11 cellular contexts compared by ENCODE assay signal in the genomic region with DNA sequence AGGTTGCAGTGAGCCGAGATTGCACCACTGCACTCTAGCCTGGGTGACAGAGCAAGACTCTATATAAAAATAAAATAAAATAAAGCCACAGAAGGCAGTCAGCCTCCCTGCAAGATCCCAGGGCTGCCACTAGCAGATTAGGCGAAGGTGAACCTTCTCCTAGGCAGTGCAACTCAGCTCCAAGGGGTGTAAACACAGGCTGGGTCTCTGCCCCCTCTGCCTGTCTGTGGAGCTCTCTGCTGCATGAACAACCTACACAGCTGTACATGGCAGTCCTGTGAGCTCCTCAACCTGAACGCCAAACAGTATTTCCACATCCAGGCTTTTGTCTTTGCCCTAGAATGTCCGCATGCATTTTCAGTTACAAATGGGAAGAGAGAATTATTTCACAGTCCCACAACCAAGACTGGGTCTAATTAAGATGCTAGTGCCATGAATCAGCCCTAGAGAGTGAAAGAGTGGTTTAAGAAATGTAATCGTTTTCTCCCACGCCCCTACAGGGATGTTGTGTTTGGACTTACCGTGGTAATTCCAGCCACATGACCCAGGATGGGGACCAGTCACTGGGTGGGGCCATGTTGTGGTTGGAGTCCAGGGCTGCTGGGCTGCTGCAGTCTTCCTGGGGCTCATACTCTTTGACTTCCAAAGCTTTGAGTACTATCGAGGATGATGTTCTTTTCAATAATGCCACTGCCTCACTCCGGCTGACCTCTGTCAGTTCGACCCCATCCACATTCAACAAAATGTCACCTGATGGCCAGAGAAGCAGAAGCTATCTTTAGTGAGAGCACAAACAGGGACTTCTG.
DNase-seq lines count a peak whose midpoint lies in the region; ATAC-seq and TF ChIP-seq lines count a peak whose summit lies in the region.
"Had no signal": no experiment of that assay in that cellular context is flagged by ENCODE, and none has a peak within 500 bp of the region (broad histone marks: within the 10 kb centered on the region; RNA-seq: fewer than 3 reads in every experiment).

No MANE protein-coding gene starts in this region.

- H2AK9ac ChIP-seq in IMR-90 (replicated peaks; ENCODE audit: low read depth, low read length, poor library complexity): peak overlapping the region; percentile 47

- H3K27me3 ChIP-seq in IMR-90 (ENCODE audit: control insufficient read depth, insufficient read depth, low read length) (no peaks in the 10 kb centered on the region), left lung (no peaks in the 10 kb centered on the region)

- no peaks in the 10 kb centered on the region for H4K20me1 ChIP-seq in IMR-90 (ENCODE audit: insufficient read depth, low read length)

- H4K8ac ChIP-seq in IMR-90 (ENCODE audit: low read depth in 2 of 2, low read length in 2 of 2): peak overlapping the region; percentile 38 to 79

- H3K9ac ChIP-seq in IMR-90 (ENCODE audit: low read depth, low read length): peak overlapping the region; percentile 50

- WGBS in IMR-90 (ENCODE audit: extremely low coverage in 2 of 2, insufficient read length in 1 of 2), 2 experiments: 100% methylated on average over 1 of the region's 10 CpGs; no CpG with 5 or more reads in 1 of the 2 experiments

- peak overlapping the region; percentile 95 for H3K23ac ChIP-seq in IMR-90 (ENCODE audit: low read depth, low read length)

- peaks cover 7% of the 10 kb centered on the region; the same call in 1 of the 2 replicates for H3K9me1 ChIP-seq in IMR-90 (ENCODE audit: insufficient read depth, low read length)

- peak overlapping the region; percentile 73; the same call in 1 of the 2 replicates for H3K56ac ChIP-seq in IMR-90 (ENCODE audit: extremely low read depth, insufficient read depth, low read length)

- H3K36me3 ChIP-seq in IMR-90 (ENCODE audit: control insufficient read depth, insufficient read depth, low read length): no peaks in the 10 kb centered on the region
- no peaks in the 10 kb centered on the region for H3K36me3 ChIP-seq in left lung

- POLR2A ChIA-PET in IMR-90 (lab: Charles Lee; ENCODE audit: unreplicated experiment): interaction anchor here (1.0 kb wide), 1 partner anchor 117 kb away, joined by 4 read pairs; no protein-coding TSS in a partner anchor

- peak overlapping the region; percentile 62 for H3K4me2 ChIP-seq in IMR-90 (ENCODE audit: low read depth, low read length)
- H3K4me2 ChIP-seq: PC-9 had no signal

- H3K79me1 ChIP-seq in IMR-90 (ENCODE audit: low read depth in 1 of 2, low read length in 2 of 2): no peaks in the 10 kb centered on the region

- in situ Hi-C loops in IMR-90 (cut with MboI; ENCODE audit: low sequenced_read_pairs): no loop called here

- peak overlapping the region; percentile 82 for H2AFZ ChIP-seq in IMR-90 (replicated peaks; ENCODE audit: low read length, poor library complexity)
- H2AFZ ChIP-seq: PC-9 had no signal

- H2BK15ac ChIP-seq in IMR-90 (ENCODE audit: low read depth, low read length): peak overlapping the region; percentile 71; the same call in 2 of the 3 replicates

- peak; percentile 87 for ATAC-seq in IMR-90 (ENCODE audit: low read depth)
- peak; percentile 65 for ATAC-seq in left lung
- no peak for ATAC-seq in HG03108 (IDR thresholded peaks at IDR 0.05; ENCODE audit: unreplicated experiment)
- no peak for ATAC-seq in GM18517 (IDR thresholded peaks at IDR 0.05; ENCODE audit: unreplicated experiment)

- peak overlapping the region; percentile 98 for H2BK120ac ChIP-seq in IMR-90 (ENCODE audit: low read depth, low read length)

- H3K27ac ChIP-seq in IMR-90 (ENCODE audit: insufficient read depth, low read length) (peak overlapping the region; percentile 93), left lung (no peak overlapping the region)
- H3K27ac ChIP-seq: PC-9 had no signal

- no peak for TF ChIP-seq CTCF in IMR-90 (conservative IDR thresholded peaks at IDR 0.05; ENCODE audit: low read depth, low read length)
- TF ChIP-seq CTCF in cardiac fibroblast (IDR thresholded peaks at IDR 0.05; ENCODE audit: low read depth, low read length): no peak
- no peak for TF ChIP-seq CTCF in left lung (IDR thresholded peaks at IDR 0.05)

- dilution Hi-C loops in IMR-90 (cut with HindIII; ENCODE audit: low sequenced_read_pairs, unreplicated experiment): no loop called here

- H2AK5ac ChIP-seq in IMR-90 (ENCODE audit: low read depth, low read length): peak overlapping the region; percentile 73

- peak; percentile 81 for DNase-seq in AG08396 (ENCODE audit: low spot score)
- DNase-seq in IMR-90: peak; percentile 98
- DNase-seq in cardiac fibroblast (ENCODE audit: low read depth in 2 of 2): peak; percentile 86 to 97
- DNase-seq in left lung: no peak
- no peak for DNase-seq in DMS114 treated with DMSO at 0.1 percent for 48 hours (lab: John Stamatoyannopoulos, UW; ENCODE audit: unreplicated experiment)
- DNase-seq in activated CD4-positive, CD25-positive, alpha-beta regulatory T cell treated with anti-CD3 and anti-CD28 coated beads, Interleukin-2, amount 50 U/mL, for 72 hours: no peak
- DNase-seq: CD4-positive, CD25-positive, alpha-beta regulatory T cell; PC-9; stimulated activated CD4-positive, alpha-beta T cell treated with anti-CD3 and anti-CD28 coated beads, Interleukin-2, amount 100 ng/mL, for 48 hours had no signal

- H3K4me1 ChIP-seq in IMR-90 (ENCODE audit: control insufficient read depth, insufficient read depth, low read length) (peaks cover 20% of the 10 kb centered on the region), left lung (no peaks in the 10 kb centered on the region)

- H4K5ac ChIP-seq in IMR-90 (ENCODE audit: low read depth, low read length): peak overlapping the region; percentile 92

- no peak for TF ChIP-seq RAD21 in IMR-90 (IDR thresholded peaks at IDR 0.05; ENCODE audit: low read length)

- H3K4ac ChIP-seq in IMR-90 (ENCODE audit: low read depth, low read length): peak overlapping the region; percentile 98

- no peak for TF ChIP-seq POLR2A in IMR-90 (IDR thresholded peaks at IDR 0.05; ENCODE audit: low read depth, low read length)

- H3K18ac ChIP-seq in IMR-90 (ENCODE audit: low read depth, low read length): peak overlapping the region; percentile 92

- BruUV-seq in IMR-90 (replicated peaks; lab: Mats Ljungman, UMichigan): no TSS peak

- intact Hi-C loops in IMR-90 (cut with micrococcal nuclease) (loop anchor here (5.0 kb wide), 5 partner anchors 101 to 751 kb away; a partner anchor contains a TSS), left lung (cut with DNase I) (no loop called here)

- H2BK20ac ChIP-seq in IMR-90 (ENCODE audit: low read depth, low read length): peak overlapping the region; percentile 98

- peak overlapping the region; percentile 95 for H3K14ac ChIP-seq in IMR-90 (replicated peaks; ENCODE audit: low read depth, low read length)

- CTCF ChIA-PET in IMR-90 (lab: Yijun Ruan, JAX): interaction anchor here (0.9 kb wide), 1 partner anchor 14 kb away, joined by 3 read pairs; no protein-coding TSS in a partner anchor

- H2BK5ac ChIP-seq in IMR-90 (ENCODE audit: low read depth, low read length, poor library complexity, severe bottlenecking): peak overlapping the region; percentile 96

- peak overlapping the region; percentile 95 for H4K91ac ChIP-seq in IMR-90 (ENCODE audit: insufficient read depth, low read depth, low read length)

- H3K9me3 ChIP-seq in IMR-90 (ENCODE audit: control insufficient read depth, insufficient read depth, low read length) (no peaks in the 10 kb centered on the region), left lung (peaks cover 0 to 3% of the 10 kb centered on the region in 2 donors)

- H3K4me3 ChIP-seq in IMR-90 (ENCODE audit: insufficient read depth, low read depth, low read length) (no peak overlapping the region), cardiac fibroblast (replicated peaks in 1 of 2; ENCODE audit: low read depth in 2 of 2, low read length in 2 of 2) (no peak overlapping the region), left lung (no peak overlapping the region)
- H3K4me3 ChIP-seq: PC-9 had no signal

TF ChIP-seq in IMR-90, 13 proteins besides CTCF, POLR2A, EP300 and RAD21:
- TF ChIP-seq MAZ (IDR thresholded peaks at IDR 0.05; ENCODE audit: borderline replicate concordance, low read depth, low read length): peak; percentile 33; the same call in 1 of the 2 replicates
- peak; percentile 70 for TF ChIP-seq CEBPB (IDR thresholded peaks at IDR 0.05; ENCODE audit: low read depth, low read length)
- peak; percentile 20; the same call in 1 of the 2 replicates for TF ChIP-seq MAFK (IDR thresholded peaks at IDR 0.05; ENCODE audit: low read depth, low read length)
- TF ChIP-seq, protein P1, sequence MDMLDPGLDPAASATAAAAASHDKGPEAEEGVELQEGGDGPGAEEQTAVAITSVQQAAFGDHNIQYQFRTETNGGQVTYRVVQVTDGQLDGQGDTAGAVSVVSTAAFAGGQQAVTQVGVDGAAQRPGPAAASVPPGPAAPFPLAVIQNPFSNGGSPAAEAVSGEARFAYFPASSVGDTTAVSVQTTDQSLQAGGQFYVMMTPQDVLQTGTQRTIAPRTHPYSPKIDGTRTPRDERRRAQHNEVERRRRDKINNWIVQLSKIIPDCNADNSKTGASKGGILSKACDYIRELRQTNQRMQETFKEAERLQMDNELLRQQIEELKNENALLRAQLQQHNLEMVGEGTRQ (IDR thresholded peaks at IDR 0.05; ENCODE audit: low read depth, low read length): peak; percentile 92
- no peak for TF ChIP-seq SMC3 (IDR thresholded peaks at IDR 0.05; ENCODE audit: low read depth, low read length)
- TF ChIP-seq, protein P2, sequence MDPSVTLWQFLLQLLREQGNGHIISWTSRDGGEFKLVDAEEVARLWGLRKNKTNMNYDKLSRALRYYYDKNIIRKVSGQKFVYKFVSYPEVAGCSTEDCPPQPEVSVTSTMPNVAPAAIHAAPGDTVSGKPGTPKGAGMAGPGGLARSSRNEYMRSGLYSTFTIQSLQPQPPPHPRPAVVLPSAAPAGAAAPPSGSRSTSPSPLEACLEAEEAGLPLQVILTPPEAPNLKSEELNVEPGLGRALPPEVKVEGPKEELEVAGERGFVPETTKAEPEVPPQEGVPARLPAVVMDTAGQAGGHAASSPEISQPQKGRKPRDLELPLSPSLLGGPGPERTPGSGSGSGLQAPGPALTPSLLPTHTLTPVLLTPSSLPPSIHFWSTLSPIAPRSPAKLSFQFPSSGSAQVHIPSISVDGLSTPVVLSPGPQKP (IDR thresholded peaks at IDR 0.05; ENCODE audit: borderline replicate concordance, low read depth, low read length): no peak
- TF ChIP-seq CHD1 (IDR thresholded peaks at IDR 0.05; ENCODE audit: low read depth, low read length): no peak
- peak; percentile 43 for TF ChIP-seq RCOR1 (IDR thresholded peaks at IDR 0.05; ENCODE audit: insufficient replicate concordance, low read length)
- no peak for TF ChIP-seq RFX5 (IDR thresholded peaks at IDR 0.05; ENCODE audit: low read depth, low read length)
- 0 out of 2 replicates have a peak, but pooled peaks have one; percentile 56 for TF ChIP-seq MXI1 (IDR thresholded peaks at IDR 0.05; ENCODE audit: borderline replicate concordance, low read depth, low read length)
- peak; percentile 83 for TF ChIP-seq FOS (IDR thresholded peaks at IDR 0.05; ENCODE audit: low read depth, low read length)
- TF ChIP-seq BHLHE40 (IDR thresholded peaks at IDR 0.05; ENCODE audit: low read depth, low read length): peak; percentile 50; the same call in 1 of the 2 replicates
- TF ChIP-seq NFE2L2 (IDR thresholded peaks at IDR 0.05; ENCODE audit: low read depth, low read length): no peak; the same call in 1 of the 2 replicates

Comparison
In these comparisons a context has a peak if more than half of its experiments do, and no peak if none do; other contexts are left out.
1. DNase-seq: peak in AG08396 (single experiment), IMR-90 (single experiment) and cardiac fibroblast (2 of 2); none in left lung (0 of 2), DMS114 treated with DMSO at 0.1 percent for 48 hours (single experiment) and activated CD4-positive, CD25-positive, alpha-beta regulatory T cell treated with anti-CD3 and anti-CD28 coated beads, Interleukin-2, amount 50 U/mL, for 72 hours (single experiment).
2. ATAC-seq: peak in IMR-90 (single experiment) and left lung (single experiment); none in HG03108 (single experiment) and GM18517 (single experiment).